Comparison of ENCODE assay signal across 3 cellular contexts in the genomic region with DNA sequence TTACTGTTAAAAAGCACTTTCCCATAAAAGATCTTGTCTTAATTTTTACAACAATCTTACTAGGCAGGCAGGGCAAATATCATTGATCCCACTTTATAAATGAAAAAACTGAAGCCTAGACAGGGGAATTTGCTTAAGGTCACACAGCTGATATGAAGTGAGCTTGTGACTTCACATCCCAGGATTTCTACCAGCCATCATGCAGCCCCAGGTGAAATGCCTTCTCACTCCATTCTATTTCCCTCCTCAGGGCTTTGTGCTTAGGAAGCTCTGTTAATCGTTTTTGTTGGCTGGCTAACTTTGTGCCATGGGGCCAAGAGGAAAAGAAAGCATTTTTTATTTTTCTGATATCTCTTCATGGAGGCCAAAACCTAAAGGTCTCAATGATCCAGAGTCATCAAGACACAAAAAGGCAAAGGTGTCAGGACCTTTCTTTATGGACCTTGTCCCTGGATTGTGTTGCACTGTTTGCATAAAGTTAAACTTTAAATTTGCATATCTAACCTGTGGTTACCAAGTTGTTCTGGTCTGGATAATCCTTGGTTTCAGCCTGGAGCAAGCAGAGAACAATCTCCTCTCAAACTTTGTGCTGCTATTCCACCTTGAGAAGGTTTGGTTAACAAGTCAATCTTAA.
TF ChIP-seq lines count a peak whose summit lies in the region.

No MANE protein-coding gene starts in this region.

TF ChIP-seq in HCT116, 20 proteins besides CTCF, POLR2A, EP300 and RAD21 (continues in another document):
- TF ChIP-seq ZNF274 (IDR thresholded peaks at IDR 0.05; ENCODE audit: low read depth, low read length) (no peak), POLR2AphosphoS5 (IDR thresholded peaks at IDR 0.05; ENCODE audit: low read depth, low read length) (no peak), EZH2phosphoT487 (IDR thresholded peaks at IDR 0.05; ENCODE audit: borderline replicate concordance) (no peak), CBX3 (IDR thresholded peaks at IDR 0.05; ENCODE audit: low read depth) (no peak), SIN3A (IDR thresholded peaks at IDR 0.05; ENCODE audit: low read depth) (no peak), SP1 (IDR thresholded peaks at IDR 0.05; ENCODE audit: low read depth) (no peak), ZFX (IDR thresholded peaks at IDR 0.05) (no peak), EZH2 (IDR thresholded peaks at IDR 0.05) (no peak), SRF (IDR thresholded peaks at IDR 0.05; ENCODE audit: low read depth) (no peak), JUND (IDR thresholded peaks at IDR 0.05) (no peak), ELF1 (IDR thresholded peaks at IDR 0.05; ENCODE audit: borderline replicate concordance, low read depth) (no peak), YY1 (IDR thresholded peaks at IDR 0.05; ENCODE audit: extremely low read depth, insufficient replicate concordance, low read depth, low read length) (no peak)
- TF ChIP-seq, protein P1, sequence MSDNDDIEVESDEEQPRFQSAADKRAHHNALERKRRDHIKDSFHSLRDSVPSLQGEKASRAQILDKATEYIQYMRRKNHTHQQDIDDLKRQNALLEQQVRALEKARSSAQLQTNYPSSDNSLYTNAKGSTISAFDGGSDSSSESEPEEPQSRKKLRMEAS (IDR thresholded peaks at IDR 0.05) = no peak
- TF ChIP-seq, protein P2, sequence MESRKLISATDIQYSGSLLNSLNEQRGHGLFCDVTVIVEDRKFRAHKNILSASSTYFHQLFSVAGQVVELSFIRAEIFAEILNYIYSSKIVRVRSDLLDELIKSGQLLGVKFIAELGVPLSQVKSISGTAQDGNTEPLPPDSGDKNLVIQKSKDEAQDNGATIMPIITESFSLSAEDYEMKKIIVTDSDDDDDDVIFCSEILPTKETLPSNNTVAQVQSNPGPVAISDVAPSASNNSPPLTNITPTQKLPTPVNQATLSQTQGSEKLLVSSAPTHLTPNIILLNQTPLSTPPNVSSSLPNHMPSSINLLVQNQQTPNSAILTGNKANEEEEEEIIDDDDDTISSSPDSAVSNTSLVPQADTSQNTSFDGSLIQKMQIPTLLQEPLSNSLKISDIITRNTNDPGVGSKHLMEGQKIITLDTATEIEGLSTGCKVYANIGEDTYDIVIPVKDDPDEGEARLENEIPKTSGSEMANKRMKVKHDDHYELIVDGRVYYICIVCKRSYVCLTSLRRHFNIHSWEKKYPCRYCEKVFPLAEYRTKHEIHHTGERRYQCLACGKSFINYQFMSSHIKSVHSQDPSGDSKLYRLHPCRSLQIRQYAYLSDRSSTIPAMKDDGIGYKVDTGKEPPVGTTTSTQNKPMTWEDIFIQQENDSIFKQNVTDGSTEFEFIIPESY (IDR thresholded peaks at IDR 0.05; ENCODE audit: extremely low read depth, insufficient replicate concordance, low read length) = no peak
- TF ChIP-seq, protein P3, sequence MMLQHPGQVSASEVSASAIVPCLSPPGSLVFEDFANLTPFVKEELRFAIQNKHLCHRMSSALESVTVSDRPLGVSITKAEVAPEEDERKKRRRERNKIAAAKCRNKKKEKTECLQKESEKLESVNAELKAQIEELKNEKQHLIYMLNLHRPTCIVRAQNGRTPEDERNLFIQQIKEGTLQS (IDR thresholded peaks at IDR 0.05) = no peak

TF ChIP-seq in K562, 482 proteins besides CTCF, POLR2A, EP300 and RAD21:
- TF ChIP-seq ATF7 (IDR thresholded peaks at IDR 0.05) = no peak
- TF ChIP-seq, protein P4, sequence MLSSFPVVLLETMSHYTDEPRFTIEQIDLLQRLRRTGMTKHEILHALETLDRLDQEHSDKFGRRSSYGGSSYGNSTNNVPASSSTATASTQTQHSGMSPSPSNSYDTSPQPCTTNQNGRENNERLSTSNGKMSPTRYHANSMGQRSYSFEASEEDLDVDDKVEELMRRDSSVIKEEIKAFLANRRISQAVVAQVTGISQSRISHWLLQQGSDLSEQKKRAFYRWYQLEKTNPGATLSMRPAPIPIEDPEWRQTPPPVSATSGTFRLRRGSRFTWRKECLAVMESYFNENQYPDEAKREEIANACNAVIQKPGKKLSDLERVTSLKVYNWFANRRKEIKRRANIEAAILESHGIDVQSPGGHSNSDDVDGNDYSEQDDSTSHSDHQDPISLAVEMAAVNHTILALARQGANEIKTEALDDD (IDR thresholded peaks at IDR 0.05) = peak; percentile 88
- TF ChIP-seq, protein P5, sequence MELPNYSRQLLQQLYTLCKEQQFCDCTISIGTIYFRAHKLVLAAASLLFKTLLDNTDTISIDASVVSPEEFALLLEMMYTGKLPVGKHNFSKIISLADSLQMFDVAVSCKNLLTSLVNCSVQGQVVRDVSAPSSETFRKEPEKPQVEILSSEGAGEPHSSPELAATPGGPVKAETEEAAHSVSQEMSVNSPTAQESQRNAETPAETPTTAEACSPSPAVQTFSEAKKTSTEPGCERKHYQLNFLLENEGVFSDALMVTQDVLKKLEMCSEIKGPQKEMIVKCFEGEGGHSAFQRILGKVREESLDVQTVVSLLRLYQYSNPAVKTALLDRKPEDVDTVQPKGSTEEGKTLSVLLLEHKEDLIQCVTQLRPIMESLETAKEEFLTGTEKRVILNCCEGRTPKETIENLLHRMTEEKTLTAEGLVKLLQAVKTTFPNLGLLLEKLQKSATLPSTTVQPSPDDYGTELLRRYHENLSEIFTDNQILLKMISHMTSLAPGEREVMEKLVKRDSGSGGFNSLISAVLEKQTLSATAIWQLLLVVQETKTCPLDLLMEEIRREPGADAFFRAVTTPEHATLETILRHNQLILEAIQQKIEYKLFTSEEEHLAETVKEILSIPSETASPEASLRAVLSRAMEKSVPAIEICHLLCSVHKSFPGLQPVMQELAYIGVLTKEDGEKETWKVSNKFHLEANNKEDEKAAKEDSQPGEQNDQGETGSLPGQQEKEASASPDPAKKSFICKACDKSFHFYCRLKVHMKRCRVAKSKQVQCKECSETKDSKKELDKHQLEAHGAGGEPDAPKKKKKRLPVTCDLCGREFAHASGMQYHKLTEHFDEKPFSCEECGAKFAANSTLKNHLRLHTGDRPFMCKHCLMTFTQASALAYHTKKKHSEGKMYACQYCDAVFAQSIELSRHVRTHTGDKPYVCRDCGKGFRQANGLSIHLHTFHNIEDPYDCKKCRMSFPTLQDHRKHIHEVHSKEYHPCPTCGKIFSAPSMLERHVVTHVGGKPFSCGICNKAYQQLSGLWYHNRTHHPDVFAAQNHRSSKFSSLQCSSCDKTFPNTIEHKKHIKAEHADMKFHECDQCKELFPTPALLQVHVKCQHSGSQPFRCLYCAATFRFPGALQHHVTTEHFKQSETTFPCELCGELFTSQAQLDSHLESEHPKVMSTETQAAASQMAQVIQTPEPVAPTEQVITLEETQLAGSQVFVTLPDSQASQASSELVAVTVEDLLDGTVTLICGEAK (IDR thresholded peaks at IDR 0.05) = peak; percentile 82
- TF ChIP-seq, protein P5 (CRISPR knock-in tag; IDR thresholded peaks at IDR 0.05) = no peak
TF ChIP-seq in K562: peak in this region for 2.

TF ChIP-seq in HepG2, 621 proteins besides CTCF, POLR2A, EP300 and RAD21 (continues in another document):
- TF ChIP-seq ZNF160 (CRISPR knock-in tag; IDR thresholded peaks at IDR 0.05) = no peak
- TF ChIP-seq KDM6A (CRISPR knock-in tag; IDR thresholded peaks at IDR 0.05; ENCODE audit: low read depth) = peak; percentile 59; the same call in 1 of the 2 replicates
- no peak for TF ChIP-seq ZMYM2 (CRISPR knock-in tag; IDR thresholded peaks at IDR 0.05)
- TF ChIP-seq CC2D1A (CRISPR knock-in tag; IDR thresholded peaks at IDR 0.05) = no peak
- TF ChIP-seq ATF7 (IDR thresholded peaks at IDR 0.05) = no peak
- TF ChIP-seq ATF7 (CRISPR knock-in tag; IDR thresholded peaks at IDR 0.05) = no peak
- TF ChIP-seq PHF20 (CRISPR knock-in tag; IDR thresholded peaks at IDR 0.05) = no peak
- no peak for TF ChIP-seq NFE2L2 (IDR thresholded peaks at IDR 0.05; ENCODE audit: low read length)
- TF ChIP-seq ZNF24 (IDR thresholded peaks at IDR 0.05) = no peak
- no peak for TF ChIP-seq ZNF7 (CRISPR knock-in tag; IDR thresholded peaks at IDR 0.05)
- no peak for TF ChIP-seq PAX8 (CRISPR knock-in tag; IDR thresholded peaks at IDR 0.05; ENCODE audit: borderline replicate concordance)
- no peak for TF ChIP-seq ZNF879 (CRISPR knock-in tag; IDR thresholded peaks at IDR 0.05)
- TF ChIP-seq NCOA2 (CRISPR knock-in tag; IDR thresholded peaks at IDR 0.05) = peak; percentile 41; the same call in 1 of the 2 replicates
- TF ChIP-seq MXI1 (IDR thresholded peaks at IDR 0.05; ENCODE audit: borderline replicate concordance, low read depth, low read length) = no peak
- TF ChIP-seq, protein P6, sequence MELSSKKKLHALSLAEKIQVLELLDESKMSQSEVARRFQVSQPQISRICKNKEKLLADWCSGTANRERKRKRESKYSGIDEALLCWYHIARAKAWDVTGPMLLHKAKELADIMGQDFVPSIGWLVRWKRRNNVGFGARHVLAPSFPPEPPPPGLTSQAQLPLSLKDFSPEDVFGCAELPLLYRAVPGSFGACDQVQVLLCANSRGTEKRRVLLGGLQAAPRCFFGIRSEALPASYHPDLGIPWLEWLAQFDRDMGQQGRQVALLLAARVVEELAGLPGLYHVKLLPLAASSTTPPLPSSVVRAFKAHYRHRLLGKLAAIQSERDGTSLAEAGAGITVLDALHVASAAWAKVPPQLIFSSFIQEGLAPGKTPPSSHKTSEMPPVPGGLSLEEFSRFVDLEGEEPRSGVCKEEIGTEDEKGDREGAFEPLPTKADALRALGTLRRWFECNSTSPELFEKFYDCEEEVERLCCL (CRISPR knock-in tag; IDR thresholded peaks at IDR 0.05; ENCODE audit: borderline replicate concordance) = no peak
- no peak for TF ChIP-seq ZKSCAN1 (IDR thresholded peaks at IDR 0.05; ENCODE audit: low read length)
- TF ChIP-seq, protein P7, sequence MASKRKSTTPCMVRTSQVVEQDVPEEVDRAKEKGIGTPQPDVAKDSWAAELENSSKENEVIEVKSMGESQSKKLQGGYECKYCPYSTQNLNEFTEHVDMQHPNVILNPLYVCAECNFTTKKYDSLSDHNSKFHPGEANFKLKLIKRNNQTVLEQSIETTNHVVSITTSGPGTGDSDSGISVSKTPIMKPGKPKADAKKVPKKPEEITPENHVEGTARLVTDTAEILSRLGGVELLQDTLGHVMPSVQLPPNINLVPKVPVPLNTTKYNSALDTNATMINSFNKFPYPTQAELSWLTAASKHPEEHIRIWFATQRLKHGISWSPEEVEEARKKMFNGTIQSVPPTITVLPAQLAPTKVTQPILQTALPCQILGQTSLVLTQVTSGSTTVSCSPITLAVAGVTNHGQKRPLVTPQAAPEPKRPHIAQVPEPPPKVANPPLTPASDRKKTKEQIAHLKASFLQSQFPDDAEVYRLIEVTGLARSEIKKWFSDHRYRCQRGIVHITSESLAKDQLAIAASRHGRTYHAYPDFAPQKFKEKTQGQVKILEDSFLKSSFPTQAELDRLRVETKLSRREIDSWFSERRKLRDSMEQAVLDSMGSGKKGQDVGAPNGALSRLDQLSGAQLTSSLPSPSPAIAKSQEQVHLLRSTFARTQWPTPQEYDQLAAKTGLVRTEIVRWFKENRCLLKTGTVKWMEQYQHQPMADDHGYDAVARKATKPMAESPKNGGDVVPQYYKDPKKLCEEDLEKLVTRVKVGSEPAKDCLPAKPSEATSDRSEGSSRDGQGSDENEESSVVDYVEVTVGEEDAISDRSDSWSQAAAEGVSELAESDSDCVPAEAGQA (IDR thresholded peaks at IDR 0.05; ENCODE audit: low read depth) = no peak
- TF ChIP-seq, protein P7 (CRISPR knock-in tag; IDR thresholded peaks at IDR 0.05; ENCODE audit: borderline replicate concordance) = no peak
- TF ChIP-seq HNF4G (IDR thresholded peaks at IDR 0.05; ENCODE audit: borderline replicate concordance, low read depth, low read length) = no peak
- peak; percentile 49; the same call in 1 of the 2 replicates for TF ChIP-seq HNF4G (CRISPR knock-in tag; IDR thresholded peaks at IDR 0.05; ENCODE audit: borderline replicate concordance, low read depth)
- TF ChIP-seq CEBPG (CRISPR knock-in tag; IDR thresholded peaks at IDR 0.05) = peak; percentile 14; the same call in 1 of the 2 replicates
